In the genomic region with DNA sequence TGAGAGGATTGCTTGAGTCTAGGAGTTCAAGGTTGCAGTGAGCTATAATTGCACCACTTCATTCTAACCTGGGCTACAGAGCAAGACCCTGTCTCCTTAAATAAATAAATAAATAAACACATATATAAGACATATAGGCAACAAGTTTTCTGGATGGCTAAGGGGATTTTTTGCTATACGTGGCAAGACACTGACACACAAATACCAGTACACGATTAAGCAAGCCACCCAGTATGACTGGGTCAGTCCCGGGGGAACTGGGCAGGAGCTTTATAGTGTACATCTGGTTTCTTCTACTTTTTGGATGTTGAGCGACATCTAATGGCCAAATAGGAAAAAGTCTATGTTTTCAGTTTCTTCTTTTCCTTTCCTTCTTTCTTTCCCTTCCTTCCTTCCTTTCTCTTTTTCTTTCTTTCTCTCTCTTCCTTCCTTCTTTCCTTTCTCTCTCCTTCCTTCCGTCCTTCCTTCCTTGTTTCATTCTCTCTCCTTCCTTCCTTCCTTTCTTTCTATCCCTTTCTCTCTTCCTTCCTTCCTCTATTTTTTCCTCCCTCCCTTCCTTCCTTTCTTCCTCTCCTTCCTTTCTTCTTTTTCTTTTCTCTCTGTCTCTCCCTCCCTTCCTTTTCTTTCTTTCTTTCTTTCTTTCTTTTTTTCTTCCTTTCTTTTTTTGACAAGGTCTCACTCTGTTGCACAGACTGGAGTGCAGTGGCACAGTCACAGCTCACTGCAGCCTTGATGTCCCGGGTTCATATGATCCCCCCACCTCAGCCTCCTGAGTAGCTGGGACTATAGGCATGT, we compare ENCODE assay signal across 1 cellular context.
TF ChIP-seq lines count a peak whose summit lies in the region.

No MANE protein-coding gene starts in this region.

TF ChIP-seq in K562, 482 proteins besides CTCF, POLR2A, EP300 and RAD21 (continued from another document and continues in another):
- TF ChIP-seq, protein P1, sequence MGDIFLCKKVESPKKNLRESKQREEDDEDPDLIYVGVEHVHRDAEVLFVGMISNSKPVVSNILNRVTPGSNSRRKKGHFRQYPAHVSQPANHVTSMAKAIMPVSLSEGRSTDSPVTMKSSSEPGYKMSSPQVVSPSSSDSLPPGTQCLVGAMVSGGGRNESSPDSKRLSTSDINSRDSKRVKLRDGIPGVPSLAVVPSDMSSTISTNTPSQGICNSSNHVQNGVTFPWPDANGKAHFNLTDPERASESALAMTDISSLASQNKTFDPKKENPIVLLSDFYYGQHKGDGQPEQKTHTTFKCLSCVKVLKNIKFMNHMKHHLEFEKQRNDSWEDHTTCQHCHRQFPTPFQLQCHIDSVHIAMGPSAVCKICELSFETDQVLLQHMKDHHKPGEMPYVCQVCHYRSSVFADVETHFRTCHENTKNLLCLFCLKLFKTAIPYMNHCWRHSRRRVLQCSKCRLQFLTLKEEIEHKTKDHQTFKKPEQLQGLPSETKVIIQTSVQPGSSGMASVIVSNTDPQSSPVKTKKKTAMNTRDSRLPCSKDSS (IDR thresholded peaks at IDR 0.05; ENCODE audit: low read depth, partially characterized antibody): peak; percentile 44
- TF ChIP-seq PPARD (CRISPR knock-in tag; IDR thresholded peaks at IDR 0.05) (no peak), NR2F6 (CRISPR knock-in tag; IDR thresholded peaks at IDR 0.05) (no peak), PHB (CRISPR knock-in tag; IDR thresholded peaks at IDR 0.05) (no peak), SIN3B (IDR thresholded peaks at IDR 0.05; ENCODE audit: low read depth) (no peak), ZZZ3 (IDR thresholded peaks at IDR 0.05) (0 out of 2 replicates have a peak, but pooled peaks have one; percentile 64), ZBTB17 (CRISPR knock-in tag; IDR thresholded peaks at IDR 0.05) (no peak), PTRF (tag; IDR thresholded peaks at IDR 0.05) (no peak), ARHGAP35 (IDR thresholded peaks at IDR 0.05; ENCODE audit: partially characterized antibody) (peak; percentile 81), GABPA (tag; conservative IDR thresholded peaks at IDR 0.05; ENCODE audit: low read depth) (no peak), KDM2B (CRISPR knock-in tag; IDR thresholded peaks at IDR 0.05) (no peak), NCOA1 (IDR thresholded peaks at IDR 0.05; ENCODE audit: low read depth) (no peak), TEAD1 (CRISPR knock-in tag; IDR thresholded peaks at IDR 0.05) (no peak), TCF7 (IDR thresholded peaks at IDR 0.05; ENCODE audit: borderline replicate concordance) (no peak), C11orf30 (IDR thresholded peaks at IDR 0.05; ENCODE audit: low read depth) (no peak), ZC3H11A (IDR thresholded peaks at IDR 0.05; ENCODE audit: low read depth, low read length) (no peak), NFIC (IDR thresholded peaks at IDR 0.05) (peak; percentile 28; the same call in 1 of the 2 replicates), WHSC1 (IDR thresholded peaks at IDR 0.05; ENCODE audit: low read length) (no peak), ZNF780A (CRISPR knock-in tag; IDR thresholded peaks at IDR 0.05) (no peak), SMARCA4 (IDR thresholded peaks at IDR 0.05) (peak; percentile 57; the same call in 1 of the 2 replicates), RFX5 (IDR thresholded peaks at IDR 0.05; ENCODE audit: low read depth, low read length) (no peak), MAFF (IDR thresholded peaks at IDR 0.05; ENCODE audit: low read length) (no peak), TAF1 (IDR thresholded peaks at IDR 0.05; ENCODE audit: control insufficient read depth, extremely low read depth, insufficient read depth, low read length, severe bottlenecking) (no peak), SMARCA5 (IDR thresholded peaks at IDR 0.05) (peak; percentile 83), E2F3 (CRISPR knock-in tag; IDR thresholded peaks at IDR 0.05) (no peak), GABPB2 (CRISPR knock-in tag; conservative IDR thresholded peaks at IDR 0.05) (no peak), BCL6 (CRISPR knock-in tag; IDR thresholded peaks at IDR 0.05) (no peak), HNRNPUL1 (IDR thresholded peaks at IDR 0.05; ENCODE audit: low read length) (no peak), PHF20 (IDR thresholded peaks at IDR 0.05; ENCODE audit: partially characterized antibody) (no peak), CC2D1A (IDR thresholded peaks at IDR 0.05) (peak; percentile 79), MTA2 (IDR thresholded peaks at IDR 0.05; ENCODE audit: low read depth) (peak; percentile 76), KDM4B (IDR thresholded peaks at IDR 0.05; ENCODE audit: borderline replicate concordance in 2 of 2, low read depth in 1 of 2) (no peak), RUNX1 (IDR thresholded peaks at IDR 0.05; ENCODE audit: low read depth) (no peak), TRIM24 (IDR thresholded peaks at IDR 0.05) (peak; percentile 35 to 52; a peak in 1 of 4 replicates), TAF15 (IDR thresholded peaks at IDR 0.05; ENCODE audit: low read depth, low read length) (no peak), KDM1A (IDR thresholded peaks at IDR 0.05) (0 out of 4 replicates have a peak, but pooled peaks of 1 of the 2 experiments have one; percentile 8), ZBTB7A (IDR thresholded peaks at IDR 0.05; ENCODE audit: borderline replicate concordance, control insufficient read depth, low read depth, low read length) (no peak), KAT7 (CRISPR knock-in tag; IDR thresholded peaks at IDR 0.05; ENCODE audit: borderline replicate concordance) (no peak), TBP (optimal IDR thresholded peaks at IDR 0.05; ENCODE audit: low read depth, low read length) (no peak), TSC22D4 (tag; IDR thresholded peaks at IDR 0.05) (no peak), TRIM28 (IDR thresholded peaks at IDR 0.05) (no peak)
- TF ChIP-seq, protein P2, sequence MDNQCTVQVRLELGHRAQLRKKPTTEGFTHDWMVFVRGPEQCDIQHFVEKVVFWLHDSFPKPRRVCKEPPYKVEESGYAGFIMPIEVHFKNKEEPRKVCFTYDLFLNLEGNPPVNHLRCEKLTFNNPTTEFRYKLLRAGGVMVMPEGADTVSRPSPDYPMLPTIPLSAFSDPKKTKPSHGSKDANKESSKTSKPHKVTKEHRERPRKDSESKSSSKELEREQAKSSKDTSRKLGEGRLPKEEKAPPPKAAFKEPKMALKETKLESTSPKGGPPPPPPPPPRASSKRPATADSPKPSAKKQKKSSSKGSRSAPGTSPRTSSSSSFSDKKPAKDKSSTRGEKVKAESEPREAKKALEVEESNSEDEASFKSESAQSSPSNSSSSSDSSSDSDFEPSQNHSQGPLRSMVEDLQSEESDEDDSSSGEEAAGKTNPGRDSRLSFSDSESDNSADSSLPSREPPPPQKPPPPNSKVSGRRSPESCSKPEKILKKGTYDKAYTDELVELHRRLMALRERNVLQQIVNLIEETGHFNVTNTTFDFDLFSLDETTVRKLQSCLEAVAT (IDR thresholded peaks at IDR 0.05): peak; percentile 85 to 90
- TF ChIP-seq, protein P3, sequence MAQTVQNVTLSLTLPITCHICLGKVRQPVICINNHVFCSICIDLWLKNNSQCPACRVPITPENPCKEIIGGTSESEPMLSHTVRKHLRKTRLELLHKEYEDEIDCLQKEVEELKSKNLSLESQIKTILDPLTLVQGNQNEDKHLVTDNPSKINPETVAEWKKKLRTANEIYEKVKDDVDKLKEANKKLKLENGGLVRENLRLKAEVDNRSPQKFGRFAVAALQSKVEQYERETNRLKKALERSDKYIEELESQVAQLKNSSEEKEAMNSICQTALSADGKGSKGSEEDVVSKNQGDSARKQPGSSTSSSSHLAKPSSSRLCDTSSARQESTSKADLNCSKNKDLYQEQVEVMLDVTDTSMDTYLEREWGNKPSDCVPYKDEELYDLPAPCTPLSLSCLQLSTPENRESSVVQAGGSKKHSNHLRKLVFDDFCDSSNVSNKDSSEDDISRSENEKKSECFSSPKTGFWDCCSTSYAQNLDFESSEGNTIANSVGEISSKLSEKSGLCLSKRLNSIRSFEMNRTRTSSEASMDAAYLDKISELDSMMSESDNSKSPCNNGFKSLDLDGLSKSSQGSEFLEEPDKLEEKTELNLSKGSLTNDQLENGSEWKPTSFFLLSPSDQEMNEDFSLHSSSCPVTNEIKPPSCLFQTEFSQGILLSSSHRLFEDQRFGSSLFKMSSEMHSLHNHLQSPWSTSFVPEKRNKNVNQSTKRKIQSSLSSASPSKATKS (CRISPR knock-in tag; IDR thresholded peaks at IDR 0.05): no peak
- TF ChIP-seq, protein P4, sequence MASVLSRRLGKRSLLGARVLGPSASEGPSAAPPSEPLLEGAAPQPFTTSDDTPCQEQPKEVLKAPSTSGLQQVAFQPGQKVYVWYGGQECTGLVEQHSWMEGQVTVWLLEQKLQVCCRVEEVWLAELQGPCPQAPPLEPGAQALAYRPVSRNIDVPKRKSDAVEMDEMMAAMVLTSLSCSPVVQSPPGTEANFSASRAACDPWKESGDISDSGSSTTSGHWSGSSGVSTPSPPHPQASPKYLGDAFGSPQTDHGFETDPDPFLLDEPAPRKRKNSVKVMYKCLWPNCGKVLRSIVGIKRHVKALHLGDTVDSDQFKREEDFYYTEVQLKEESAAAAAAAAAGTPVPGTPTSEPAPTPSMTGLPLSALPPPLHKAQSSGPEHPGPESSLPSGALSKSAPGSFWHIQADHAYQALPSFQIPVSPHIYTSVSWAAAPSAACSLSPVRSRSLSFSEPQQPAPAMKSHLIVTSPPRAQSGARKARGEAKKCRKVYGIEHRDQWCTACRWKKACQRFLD (CRISPR knock-in tag; IDR thresholded peaks at IDR 0.05): no peak
- TF ChIP-seq, protein P5, sequence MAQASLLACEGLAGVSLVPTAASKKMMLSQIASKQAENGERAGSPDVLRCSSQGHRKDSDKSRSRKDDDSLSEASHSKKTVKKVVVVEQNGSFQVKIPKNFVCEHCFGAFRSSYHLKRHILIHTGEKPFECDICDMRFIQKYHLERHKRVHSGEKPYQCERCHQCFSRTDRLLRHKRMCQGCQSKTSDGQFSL (CRISPR knock-in tag; IDR thresholded peaks at IDR 0.05): no peak
- TF ChIP-seq, protein P5 (tag; IDR thresholded peaks at IDR 0.05): no peak
- TF ChIP-seq, protein P6, sequence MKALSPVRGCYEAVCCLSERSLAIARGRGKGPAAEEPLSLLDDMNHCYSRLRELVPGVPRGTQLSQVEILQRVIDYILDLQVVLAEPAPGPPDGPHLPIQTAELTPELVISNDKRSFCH (CRISPR knock-in tag; IDR thresholded peaks at IDR 0.05): no peak
- TF ChIP-seq, protein P6 (tag; IDR thresholded peaks at IDR 0.05): no peak
- TF ChIP-seq, protein P7, sequence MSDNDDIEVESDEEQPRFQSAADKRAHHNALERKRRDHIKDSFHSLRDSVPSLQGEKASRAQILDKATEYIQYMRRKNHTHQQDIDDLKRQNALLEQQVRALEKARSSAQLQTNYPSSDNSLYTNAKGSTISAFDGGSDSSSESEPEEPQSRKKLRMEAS (CRISPR knock-in tag; IDR thresholded peaks at IDR 0.05): no peak
- TF ChIP-seq, protein P8, sequence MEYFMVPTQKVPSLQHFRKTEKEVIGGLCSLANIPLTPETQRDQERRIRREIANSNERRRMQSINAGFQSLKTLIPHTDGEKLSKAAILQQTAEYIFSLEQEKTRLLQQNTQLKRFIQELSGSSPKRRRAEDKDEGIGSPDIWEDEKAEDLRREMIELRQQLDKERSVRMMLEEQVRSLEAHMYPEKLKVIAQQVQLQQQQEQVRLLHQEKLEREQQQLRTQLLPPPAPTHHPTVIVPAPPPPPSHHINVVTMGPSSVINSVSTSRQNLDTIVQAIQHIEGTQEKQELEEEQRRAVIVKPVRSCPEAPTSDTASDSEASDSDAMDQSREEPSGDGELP (CRISPR knock-in tag; IDR thresholded peaks at IDR 0.05; ENCODE audit: borderline replicate concordance): no peak
- TF ChIP-seq, protein P9, sequence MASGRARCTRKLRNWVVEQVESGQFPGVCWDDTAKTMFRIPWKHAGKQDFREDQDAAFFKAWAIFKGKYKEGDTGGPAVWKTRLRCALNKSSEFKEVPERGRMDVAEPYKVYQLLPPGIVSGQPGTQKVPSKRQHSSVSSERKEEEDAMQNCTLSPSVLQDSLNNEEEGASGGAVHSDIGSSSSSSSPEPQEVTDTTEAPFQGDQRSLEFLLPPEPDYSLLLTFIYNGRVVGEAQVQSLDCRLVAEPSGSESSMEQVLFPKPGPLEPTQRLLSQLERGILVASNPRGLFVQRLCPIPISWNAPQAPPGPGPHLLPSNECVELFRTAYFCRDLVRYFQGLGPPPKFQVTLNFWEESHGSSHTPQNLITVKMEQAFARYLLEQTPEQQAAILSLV (tag; IDR thresholded peaks at IDR 0.05): no peak
- TF ChIP-seq, protein P10, sequence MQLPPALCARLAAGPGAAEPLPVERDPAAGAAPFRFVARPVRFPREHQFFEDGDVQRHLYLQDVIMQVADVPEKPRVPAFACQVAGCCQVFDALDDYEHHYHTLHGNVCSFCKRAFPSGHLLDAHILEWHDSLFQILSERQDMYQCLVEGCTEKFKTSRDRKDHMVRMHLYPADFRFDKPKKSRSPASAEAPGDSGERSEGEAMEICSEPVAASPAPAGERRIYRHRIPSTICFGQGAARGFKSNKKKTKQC (CRISPR knock-in tag; IDR thresholded peaks at IDR 0.05): no peak
- TF ChIP-seq, protein P11, sequence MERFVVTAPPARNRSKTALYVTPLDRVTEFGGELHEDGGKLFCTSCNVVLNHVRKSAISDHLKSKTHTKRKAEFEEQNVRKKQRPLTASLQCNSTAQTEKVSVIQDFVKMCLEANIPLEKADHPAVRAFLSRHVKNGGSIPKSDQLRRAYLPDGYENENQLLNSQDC (CRISPR knock-in tag; IDR thresholded peaks at IDR 0.05): no peak
- TF ChIP-seq, protein P12, sequence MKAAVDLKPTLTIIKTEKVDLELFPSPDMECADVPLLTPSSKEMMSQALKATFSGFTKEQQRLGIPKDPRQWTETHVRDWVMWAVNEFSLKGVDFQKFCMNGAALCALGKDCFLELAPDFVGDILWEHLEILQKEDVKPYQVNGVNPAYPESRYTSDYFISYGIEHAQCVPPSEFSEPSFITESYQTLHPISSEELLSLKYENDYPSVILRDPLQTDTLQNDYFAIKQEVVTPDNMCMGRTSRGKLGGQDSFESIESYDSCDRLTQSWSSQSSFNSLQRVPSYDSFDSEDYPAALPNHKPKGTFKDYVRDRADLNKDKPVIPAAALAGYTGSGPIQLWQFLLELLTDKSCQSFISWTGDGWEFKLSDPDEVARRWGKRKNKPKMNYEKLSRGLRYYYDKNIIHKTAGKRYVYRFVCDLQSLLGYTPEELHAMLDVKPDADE (conservative IDR thresholded peaks at IDR 0.05; ENCODE audit: control insufficient read depth, low read depth, low read length): no peak
